21 cellular contexts compared by ENCODE assay signal in genomic region chrX:148601034-148601433, GRCh38.
DNase-seq lines count a peak whose midpoint lies in the region; ATAC-seq, FAIRE-seq and TF ChIP-seq lines count a peak whose summit lies in the region.
"Had no signal": no experiment of that assay in that cellular context is flagged by ENCODE, and none has a peak within 500 bp of the region (broad histone marks: within the 10 kb centered on the region; RNA-seq: fewer than 3 reads in every experiment).

No MANE protein-coding gene starts in this region.

- H3K36me3 ChIP-seq in GM23248 (ENCODE audit: low read depth) (no peaks in the 10 kb centered on the region), GM12878 (ENCODE audit: control insufficient read depth in 2 of 2, insufficient read depth in 2 of 2, low read length in 1 of 2) (no peaks in the 10 kb centered on the region), kidney epithelial cell (ENCODE audit: control insufficient read depth, insufficient read depth, low read length) (no peaks in the 10 kb centered on the region)
- H3K36me3 ChIP-seq: heart right ventricle, spleen, stomach had no signal

- no peak for TF ChIP-seq POLR2A in GM12878 (IDR thresholded peaks at IDR 0.05; ENCODE audit: low read depth, low read length)

- POLR2A ChIA-PET in GM12878 (lab: Charles Lee): no interaction called here
- POLR2A ChIA-PET in GM10248 (lab: Yijun Ruan, JAX): no interaction called here

- no peak overlapping the region for H3K27ac Mint-ChIP-seq in activated naive CD8-positive, alpha-beta T cell treated with anti-CD3 and anti-CD28 coated beads for 36 hours
- H3K27ac Mint-ChIP-seq: WTC11 had no signal

- ATAC-seq in GM12878: no peak
- ATAC-seq in HG03457 (IDR thresholded peaks at IDR 0.05; ENCODE audit: unreplicated experiment): no peak
- no peak for ATAC-seq in HG03280 (IDR thresholded peaks at IDR 0.05; ENCODE audit: unreplicated experiment)
- ATAC-seq: heart right ventricle, SK-N-SH treated with all-trans-retinoic acid at 6 μM for 48 hours, WTC11 had no signal

- H3K9me3 Mint-ChIP-seq in activated naive CD8-positive, alpha-beta T cell treated with anti-CD3 and anti-CD28 coated beads for 36 hours: peaks cover 1% of the 10 kb centered on the region
- H3K9me3 Mint-ChIP-seq: WTC11 had no signal

- H3K79me2 ChIP-seq in GM23248 (ENCODE audit: insufficient read depth): no peaks in the 10 kb centered on the region
- no peaks in the 10 kb centered on the region for H3K79me2 ChIP-seq in GM12878 (ENCODE audit: control insufficient read depth, insufficient read depth, low read length)

- peaks cover 1% of the 10 kb centered on the region for H3K36me3 Mint-ChIP-seq in activated naive CD8-positive, alpha-beta T cell treated with anti-CD3 and anti-CD28 coated beads for 36 hours
- H3K36me3 Mint-ChIP-seq: WTC11 had no signal

- no peaks in the 10 kb centered on the region for H3F3A ChIP-seq in GM23248 (ENCODE audit: insufficient read depth)

- H4K20me1 ChIP-seq in GM23248 (ENCODE audit: insufficient read depth): no peaks in the 10 kb centered on the region
- no peaks in the 10 kb centered on the region for H4K20me1 ChIP-seq in GM12878 (ENCODE audit: control insufficient read depth, insufficient read depth)

- TF ChIP-seq RAD21 in GM12878 (IDR thresholded peaks at IDR 0.05; ENCODE audit: insufficient read depth, low read depth, low read length): peak; percentile 15; the same call in 1 of the 2 replicates

- RAD21 ChIA-PET in GM12878 (lab: Charles Lee; ENCODE audit: unreplicated experiment): interaction anchor here (1.0 to 1.3 kb wide), 2 partner anchors 8 to 13 kb away, joined by 3 to 4 read pairs; no protein-coding TSS in a partner anchor

- no TSS peak for BruUV-seq in GM12878 (replicated peaks; lab: Mats Ljungman, UMichigan)

- H3K27me3 Mint-ChIP-seq in activated naive CD8-positive, alpha-beta T cell treated with anti-CD3 and anti-CD28 coated beads for 36 hours: no peaks in the 10 kb centered on the region

- TF ChIP-seq CTCF in GM12878 (IDR thresholded peaks at IDR 0.05 in 2 of 3, conservative IDR thresholded peaks at IDR 0.05 in 1 of 3; ENCODE audit: control insufficient read depth in 2 of 3, extremely low read depth in 1 of 3, insufficient read depth in 1 of 3, low read depth in 3 of 3, low read length in 3 of 3) (no peak), kidney epithelial cell (IDR thresholded peaks at IDR 0.05; ENCODE audit: insufficient read depth, low read length, poor library complexity, severe bottlenecking) (peak; percentile 1), GM10248 (IDR thresholded peaks at IDR 0.05; ENCODE audit: control extremely low read depth, extremely low read depth, low read depth, missing control alignments) (no peak)

- no peak for TF ChIP-seq EP300 in GM12878 (IDR thresholded peaks at IDR 0.05; ENCODE audit: borderline replicate concordance in 1 of 2, control insufficient read depth in 1 of 2, low read depth in 2 of 2, low read length in 2 of 2)

- no peak overlapping the region for H3K9ac ChIP-seq in GM23248
- no peak overlapping the region for H3K9ac ChIP-seq in GM12878 (ENCODE audit: control insufficient read depth, insufficient read depth, low read length)
- H3K9ac ChIP-seq: BLaER1 had no signal

- DNase-seq in GM23248 (peak; percentile 57), NOMO-1 treated with DMSO at 0.1 percent for 48 hours (lab: John Stamatoyannopoulos, UW; ENCODE audit: unreplicated experiment) (peak; percentile 63), GM12878 (ENCODE audit: low read depth, low spot score) (no peak), kidney epithelial cell (ENCODE audit: low read depth) (no peak), GM10248 (ENCODE audit: extremely low spot score) (no peak)
- DNase-seq in activated naive CD8-positive, alpha-beta T cell treated with anti-CD3 and anti-CD28 coated beads for 36 hours: no peak
- DNase-seq: activated naive CD4-positive, alpha-beta T cell; central memory CD4-positive, alpha-beta T cell; HCEC 1CT; heart right ventricle; kidney glomerular epithelial cell; NCI-H1417; NCI-H2227 treated with DMSO at 0.1 percent for 48 hours; occipital lobe; spleen; stomach had no signal

- no peak overlapping the region for H3K4me3 Mint-ChIP-seq in activated naive CD8-positive, alpha-beta T cell treated with anti-CD3 and anti-CD28 coated beads for 36 hours
- H3K4me3 Mint-ChIP-seq: WTC11 had no signal

- H3K27me3 ChIP-seq in GM23248 (replicated peaks; ENCODE audit: insufficient read depth): no peaks in the 10 kb centered on the region
- no peaks in the 10 kb centered on the region; a peak in 1 of 4 replicates for H3K27me3 ChIP-seq in GM12878 (replicated peaks in 1 of 2; ENCODE audit: control insufficient read depth in 2 of 2, insufficient read depth in 2 of 2, low read length in 1 of 2)
- H3K27me3 ChIP-seq in kidney epithelial cell (ENCODE audit: control insufficient read depth, insufficient read depth, low read length): no peaks in the 10 kb centered on the region
- H3K27me3 ChIP-seq: BLaER1, heart right ventricle, spleen, stomach had no signal

- peaks cover 4% of the 10 kb centered on the region; the same call in 1 of the 2 replicates for H3K4me1 ChIP-seq in GM23248 (ENCODE audit: insufficient read depth)
- H3K4me1 ChIP-seq in GM12878 (ENCODE audit: control insufficient read depth, insufficient read depth, low read length): no peaks in the 10 kb centered on the region
- H3K4me1 ChIP-seq: heart right ventricle, spleen, stomach had no signal

- H3K9me2 ChIP-seq in GM23248 (ENCODE audit: insufficient read depth): no peaks in the 10 kb centered on the region

- H3K4me2 ChIP-seq in GM23248 (ENCODE audit: unreplicated experiment) (no peak overlapping the region), GM12878 (ENCODE audit: control insufficient read depth, insufficient read depth) (no peak overlapping the region)
- H3K4me2 ChIP-seq: BLaER1 had no signal

- in situ Hi-C loops in GM23248 (cut with MboI): no loop called here
- in situ Hi-C loops in GM12878 (cut with MboI): no loop called here

- H2AFZ ChIP-seq in GM23248 (no peak overlapping the region), GM12878 (ENCODE audit: control insufficient read depth, low read depth, low read length) (no peak overlapping the region)

- intact Hi-C loops in GM12878 (cut with micrococcal nuclease; ENCODE audit: unreplicated experiment): no loop called here

- H3K27ac ChIP-seq in GM23248: no peak overlapping the region
- no peak overlapping the region for H3K27ac ChIP-seq in GM12878 (ENCODE audit: control insufficient read depth, insufficient read depth)
- H3K27ac ChIP-seq: BLaER1, heart right ventricle, spleen, stomach had no signal

- no peaks in the 10 kb centered on the region for H3K9me3 ChIP-seq in GM23248 (ENCODE audit: low read depth)
- no peaks in the 10 kb centered on the region for H3K9me3 ChIP-seq in GM12878 (replicated peaks; ENCODE audit: control insufficient read depth, insufficient read depth, low read length)
- H3K9me3 ChIP-seq: heart right ventricle, spleen, stomach had no signal

- SMC1A ChIA-PET in GM12878 (lab: Charles Lee; ENCODE audit: uncharacterized antibody, unreplicated experiment): interaction anchor here (1.3 to 2.4 kb wide), 3 partner anchors 9 to 16 kb away, joined by 3 to 7 read pairs (median 4); no protein-coding TSS in a partner anchor

- CTCF ChIA-PET in GM12878 (lab: Yijun Ruan, JAX) (interaction anchor here (1.2 kb wide), 1 partner anchor 83 kb away, joined by 3 read pairs; no protein-coding TSS in a partner anchor), GM10248 (lab: Yijun Ruan, JAX) (interaction anchor here (1.0 to 1.6 kb wide), 2 partner anchors 8 to 49 kb away, joined by 3 read pairs; no protein-coding TSS in a partner anchor)

- peaks cover 5% of the 10 kb centered on the region for H3K4me1 Mint-ChIP-seq in activated naive CD8-positive, alpha-beta T cell treated with anti-CD3 and anti-CD28 coated beads for 36 hours

- no peak for FAIRE-seq in GM12878 (lab: Jason Lieb, UNC)

- H3K4me3 ChIP-seq in GM23248 (no peak overlapping the region), GM12878 (no peak overlapping the region), kidney epithelial cell (ENCODE audit: low read depth, low read length) (no peak overlapping the region)
- H3K4me3 ChIP-seq: BLaER1, heart right ventricle, spleen, stomach had no signal

- 11 to 25% methylated on average over 4 of the region's 4 CpGs for WGBS in GM23248 (ENCODE audit: low coverage in 1 of 2, low lambda C conversion rate in 2 of 2, missing lambda C conversion rate in 2 of 2), 2 experiments
- WGBS in GM12878 (ENCODE audit: insufficient coverage, insufficient replicate concordance, low lambda C conversion rate, missing lambda C conversion rate): 25% methylated on average over 4 of the region's 4 CpGs

TF ChIP-seq in GM12878, 131 proteins besides CTCF, POLR2A, EP300 and RAD21 (continues in another document):
- TF ChIP-seq IRF4 (IDR thresholded peaks at IDR 0.05; ENCODE audit: low read depth, low read length): no peak
- TF ChIP-seq, protein P1, sequence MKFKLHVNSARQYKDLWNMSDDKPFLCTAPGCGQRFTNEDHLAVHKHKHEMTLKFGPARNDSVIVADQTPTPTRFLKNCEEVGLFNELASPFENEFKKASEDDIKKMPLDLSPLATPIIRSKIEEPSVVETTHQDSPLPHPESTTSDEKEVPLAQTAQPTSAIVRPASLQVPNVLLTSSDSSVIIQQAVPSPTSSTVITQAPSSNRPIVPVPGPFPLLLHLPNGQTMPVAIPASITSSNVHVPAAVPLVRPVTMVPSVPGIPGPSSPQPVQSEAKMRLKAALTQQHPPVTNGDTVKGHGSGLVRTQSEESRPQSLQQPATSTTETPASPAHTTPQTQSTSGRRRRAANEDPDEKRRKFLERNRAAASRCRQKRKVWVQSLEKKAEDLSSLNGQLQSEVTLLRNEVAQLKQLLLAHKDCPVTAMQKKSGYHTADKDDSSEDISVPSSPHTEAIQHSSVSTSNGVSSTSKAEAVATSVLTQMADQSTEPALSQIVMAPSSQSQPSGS (IDR thresholded peaks at IDR 0.05; ENCODE audit: low read length): no peak
- no peak for TF ChIP-seq DPF2 (IDR thresholded peaks at IDR 0.05)
- TF ChIP-seq USF2 (IDR thresholded peaks at IDR 0.05; ENCODE audit: borderline replicate concordance, low read depth, low read length): no peak
- no peak for TF ChIP-seq HCFC1 (IDR thresholded peaks at IDR 0.05; ENCODE audit: low read length)
- TF ChIP-seq YBX1 (IDR thresholded peaks at IDR 0.05): no peak

Comparison
In these comparisons a context has a peak if more than half of its experiments do, and no peak if none do; other contexts are left out.
1. DNase-seq: peak in GM23248 (single experiment) and NOMO-1 treated with DMSO at 0.1 percent for 48 hours (single experiment); none in GM12878 (single experiment), kidney epithelial cell (single experiment), GM10248 (single experiment) and activated naive CD8-positive, alpha-beta T cell treated with anti-CD3 and anti-CD28 coated beads for 36 hours (single experiment).